Comparison of ENCODE assay signal across 1 cellular context in the genomic region with DNA sequence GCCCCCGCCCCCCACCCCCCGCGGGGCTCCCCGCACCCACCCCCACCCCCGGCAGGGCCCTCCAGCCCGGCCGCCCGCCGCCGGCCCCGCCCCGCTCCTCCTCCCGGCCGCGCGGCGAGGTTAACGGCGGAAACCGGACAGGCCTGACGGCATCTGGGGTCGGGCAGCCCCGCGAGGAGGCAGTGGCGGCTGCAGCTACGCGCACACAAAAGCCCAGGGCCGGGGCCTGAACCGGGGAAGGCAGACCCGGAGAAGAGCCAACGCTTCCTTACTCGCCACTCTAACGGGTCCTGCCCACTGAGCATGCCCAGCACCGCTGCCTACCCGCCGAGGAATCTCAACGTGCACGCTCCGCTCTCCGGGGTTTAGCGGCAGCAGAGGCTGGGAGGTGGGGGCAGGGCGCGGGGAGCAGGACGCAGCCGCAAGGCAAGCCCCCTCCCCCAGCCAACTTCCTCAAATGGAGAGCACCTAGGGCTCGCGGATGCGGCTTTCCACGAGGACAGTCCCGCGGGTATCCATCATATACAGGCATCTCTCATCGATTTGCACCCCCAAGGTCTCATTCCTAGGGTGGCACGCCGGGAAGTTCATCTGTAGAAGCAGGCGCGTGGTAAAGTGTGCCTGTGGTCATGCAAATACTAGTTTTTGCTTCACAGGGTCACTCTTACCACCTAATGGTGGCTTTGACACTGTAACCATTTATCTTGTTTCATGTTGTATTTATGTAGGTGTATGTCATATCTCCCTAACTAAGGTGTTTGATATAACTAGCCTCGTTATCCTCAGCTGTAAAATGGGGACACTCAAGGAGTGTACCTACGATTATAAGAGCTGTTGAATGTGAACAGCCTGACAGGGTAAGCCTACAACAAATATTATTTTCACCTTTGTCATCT.
TF ChIP-seq lines count a peak whose summit lies in the region.

A gene (minus strand): TSS at position 339 of the 896 bp plus-strand sequence. CDS start 761 bp downstream, outside the sequence.

TF ChIP-seq in HepG2, 621 proteins besides CTCF, POLR2A, EP300 and RAD21 (continued from another document and continues in another):
- TF ChIP-seq, protein P1, sequence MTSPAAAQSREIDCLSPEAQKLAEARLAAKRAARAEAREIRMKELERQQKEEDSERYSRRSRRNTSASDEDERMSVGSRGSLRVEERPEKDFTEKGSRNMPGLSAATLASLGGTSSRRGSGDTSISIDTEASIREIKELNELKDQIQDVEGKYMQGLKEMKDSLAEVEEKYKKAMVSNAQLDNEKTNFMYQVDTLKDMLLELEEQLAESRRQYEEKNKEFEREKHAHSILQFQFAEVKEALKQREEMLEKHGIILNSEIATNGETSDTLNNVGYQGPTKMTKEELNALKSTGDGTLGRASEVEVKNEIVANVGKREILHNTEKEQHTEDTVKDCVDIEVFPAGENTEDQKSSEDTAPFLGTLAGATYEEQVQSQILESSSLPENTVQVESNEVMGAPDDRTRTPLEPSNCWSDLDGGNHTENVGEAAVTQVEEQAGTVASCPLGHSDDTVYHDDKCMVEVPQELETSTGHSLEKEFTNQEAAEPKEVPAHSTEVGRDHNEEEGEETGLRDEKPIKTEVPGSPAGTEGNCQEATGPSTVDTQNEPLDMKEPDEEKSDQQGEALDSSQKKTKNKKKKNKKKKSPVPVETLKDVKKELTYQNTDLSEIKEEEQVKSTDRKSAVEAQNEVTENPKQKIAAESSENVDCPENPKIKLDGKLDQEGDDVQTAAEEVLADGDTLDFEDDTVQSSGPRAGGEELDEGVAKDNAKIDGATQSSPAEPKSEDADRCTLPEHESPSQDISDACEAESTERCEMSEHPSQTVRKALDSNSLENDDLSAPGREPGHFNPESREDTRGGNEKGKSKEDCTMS (CRISPR knock-in tag; conservative IDR thresholded peaks at IDR 0.05) = no peak; the same call in 1 of the 2 replicates
- TF ChIP-seq, protein P2, sequence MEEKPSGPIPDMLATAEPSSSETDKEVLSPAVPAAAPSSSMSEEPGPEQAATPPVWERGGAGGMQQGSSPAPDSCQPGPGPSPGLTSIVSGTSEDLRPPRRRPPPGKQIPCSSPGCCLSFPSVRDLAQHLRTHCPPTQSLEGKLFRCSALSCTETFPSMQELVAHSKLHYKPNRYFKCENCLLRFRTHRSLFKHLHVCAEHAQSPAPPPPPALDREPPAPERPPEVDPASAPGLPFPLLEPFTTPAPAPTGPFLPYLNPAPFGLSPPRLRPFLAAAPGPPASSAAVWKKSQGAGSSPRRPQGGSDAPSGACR (CRISPR knock-in tag; IDR thresholded peaks at IDR 0.05) = peak; percentile 97
- TF ChIP-seq ARNT2 (CRISPR knock-in tag; IDR thresholded peaks at IDR 0.05; ENCODE audit: low read depth) = peak; percentile 96
- peak; percentile 90; the same call in 1 of the 2 replicates for TF ChIP-seq ZFP36L1 (CRISPR knock-in tag; IDR thresholded peaks at IDR 0.05)
- TF ChIP-seq, protein P3, sequence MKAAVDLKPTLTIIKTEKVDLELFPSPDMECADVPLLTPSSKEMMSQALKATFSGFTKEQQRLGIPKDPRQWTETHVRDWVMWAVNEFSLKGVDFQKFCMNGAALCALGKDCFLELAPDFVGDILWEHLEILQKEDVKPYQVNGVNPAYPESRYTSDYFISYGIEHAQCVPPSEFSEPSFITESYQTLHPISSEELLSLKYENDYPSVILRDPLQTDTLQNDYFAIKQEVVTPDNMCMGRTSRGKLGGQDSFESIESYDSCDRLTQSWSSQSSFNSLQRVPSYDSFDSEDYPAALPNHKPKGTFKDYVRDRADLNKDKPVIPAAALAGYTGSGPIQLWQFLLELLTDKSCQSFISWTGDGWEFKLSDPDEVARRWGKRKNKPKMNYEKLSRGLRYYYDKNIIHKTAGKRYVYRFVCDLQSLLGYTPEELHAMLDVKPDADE (CRISPR knock-in tag; IDR thresholded peaks at IDR 0.05) = 0 out of 2 replicates have a peak, but pooled peaks have one; percentile 79
- peak; percentile 88 for TF ChIP-seq MEF2D (CRISPR knock-in tag; IDR thresholded peaks at IDR 0.05)
- TF ChIP-seq ARID2 (CRISPR knock-in tag; IDR thresholded peaks at IDR 0.05; ENCODE audit: borderline replicate concordance) = peak; percentile 90
- TF ChIP-seq ZNF598 (CRISPR knock-in tag; IDR thresholded peaks at IDR 0.05; ENCODE audit: borderline replicate concordance) = peak; percentile 95
- peak; percentile 63; the same call in 1 of the 2 replicates for TF ChIP-seq ZNF530 (CRISPR knock-in tag; IDR thresholded peaks at IDR 0.05; ENCODE audit: low read depth)
- TF ChIP-seq KDM5B (CRISPR knock-in tag; IDR thresholded peaks at IDR 0.05; ENCODE audit: borderline replicate concordance) = peak; percentile 94
- TF ChIP-seq ZNF296 (CRISPR knock-in tag; conservative IDR thresholded peaks at IDR 0.05) = peak; percentile 84; the same call in 1 of the 2 replicates
- TF ChIP-seq ZSCAN29 (CRISPR knock-in tag; conservative IDR thresholded peaks at IDR 0.05) = peak; percentile 92
- TF ChIP-seq, protein P4, sequence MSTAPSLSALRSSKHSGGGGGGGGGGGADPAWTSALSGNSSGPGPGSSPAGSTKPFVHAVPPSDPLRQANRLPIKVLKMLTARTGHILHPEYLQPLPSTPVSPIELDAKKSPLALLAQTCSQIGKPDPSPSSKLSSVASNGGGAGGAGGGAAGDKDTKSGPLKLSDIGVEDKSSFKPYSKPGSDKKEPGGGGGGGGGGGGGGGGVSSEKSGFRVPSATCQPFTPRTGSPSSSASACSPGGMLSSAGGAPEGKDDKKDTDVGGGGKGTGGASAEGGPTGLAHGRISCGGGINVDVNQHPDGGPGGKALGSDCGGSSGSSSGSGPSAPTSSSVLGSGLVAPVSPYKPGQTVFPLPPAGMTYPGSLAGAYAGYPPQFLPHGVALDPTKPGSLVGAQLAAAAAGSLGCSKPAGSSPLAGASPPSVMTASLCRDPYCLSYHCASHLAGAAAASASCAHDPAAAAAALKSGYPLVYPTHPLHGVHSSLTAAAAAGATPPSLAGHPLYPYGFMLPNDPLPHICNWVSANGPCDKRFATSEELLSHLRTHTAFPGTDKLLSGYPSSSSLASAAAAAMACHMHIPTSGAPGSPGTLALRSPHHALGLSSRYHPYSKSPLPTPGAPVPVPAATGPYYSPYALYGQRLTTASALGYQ (CRISPR knock-in tag; IDR thresholded peaks at IDR 0.05) = peak; percentile 75; the same call in 1 of the 2 replicates
- TF ChIP-seq, protein P5, sequence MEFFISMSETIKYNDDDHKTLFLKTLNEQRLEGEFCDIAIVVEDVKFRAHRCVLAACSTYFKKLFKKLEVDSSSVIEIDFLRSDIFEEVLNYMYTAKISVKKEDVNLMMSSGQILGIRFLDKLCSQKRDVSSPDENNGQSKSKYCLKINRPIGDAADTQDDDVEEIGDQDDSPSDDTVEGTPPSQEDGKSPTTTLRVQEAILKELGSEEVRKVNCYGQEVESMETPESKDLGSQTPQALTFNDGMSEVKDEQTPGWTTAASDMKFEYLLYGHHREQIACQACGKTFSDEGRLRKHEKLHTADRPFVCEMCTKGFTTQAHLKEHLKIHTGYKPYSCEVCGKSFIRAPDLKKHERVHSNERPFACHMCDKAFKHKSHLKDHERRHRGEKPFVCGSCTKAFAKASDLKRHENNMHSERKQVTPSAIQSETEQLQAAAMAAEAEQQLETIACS (CRISPR knock-in tag; IDR thresholded peaks at IDR 0.05) = peak; percentile 73
- TF ChIP-seq SMAD9 (CRISPR knock-in tag; IDR thresholded peaks at IDR 0.05) = 0 out of 2 replicates have a peak, but pooled peaks have one; percentile 23
- TF ChIP-seq ZNF496 (CRISPR knock-in tag; IDR thresholded peaks at IDR 0.05; ENCODE audit: insufficient replicate concordance) = no peak
- no peak; the same call in 1 of the 2 replicates for TF ChIP-seq ZSCAN22 (CRISPR knock-in tag; IDR thresholded peaks at IDR 0.05)
- TF ChIP-seq CBX2 (IDR thresholded peaks at IDR 0.05; ENCODE audit: low read depth, low read length) = no peak
- no peak for TF ChIP-seq CBX2 (CRISPR knock-in tag; IDR thresholded peaks at IDR 0.05; ENCODE audit: low read depth)
- TF ChIP-seq CAMTA2 (CRISPR knock-in tag; IDR thresholded peaks at IDR 0.05; ENCODE audit: borderline replicate concordance) = peak; percentile 94
- TF ChIP-seq, protein P6, sequence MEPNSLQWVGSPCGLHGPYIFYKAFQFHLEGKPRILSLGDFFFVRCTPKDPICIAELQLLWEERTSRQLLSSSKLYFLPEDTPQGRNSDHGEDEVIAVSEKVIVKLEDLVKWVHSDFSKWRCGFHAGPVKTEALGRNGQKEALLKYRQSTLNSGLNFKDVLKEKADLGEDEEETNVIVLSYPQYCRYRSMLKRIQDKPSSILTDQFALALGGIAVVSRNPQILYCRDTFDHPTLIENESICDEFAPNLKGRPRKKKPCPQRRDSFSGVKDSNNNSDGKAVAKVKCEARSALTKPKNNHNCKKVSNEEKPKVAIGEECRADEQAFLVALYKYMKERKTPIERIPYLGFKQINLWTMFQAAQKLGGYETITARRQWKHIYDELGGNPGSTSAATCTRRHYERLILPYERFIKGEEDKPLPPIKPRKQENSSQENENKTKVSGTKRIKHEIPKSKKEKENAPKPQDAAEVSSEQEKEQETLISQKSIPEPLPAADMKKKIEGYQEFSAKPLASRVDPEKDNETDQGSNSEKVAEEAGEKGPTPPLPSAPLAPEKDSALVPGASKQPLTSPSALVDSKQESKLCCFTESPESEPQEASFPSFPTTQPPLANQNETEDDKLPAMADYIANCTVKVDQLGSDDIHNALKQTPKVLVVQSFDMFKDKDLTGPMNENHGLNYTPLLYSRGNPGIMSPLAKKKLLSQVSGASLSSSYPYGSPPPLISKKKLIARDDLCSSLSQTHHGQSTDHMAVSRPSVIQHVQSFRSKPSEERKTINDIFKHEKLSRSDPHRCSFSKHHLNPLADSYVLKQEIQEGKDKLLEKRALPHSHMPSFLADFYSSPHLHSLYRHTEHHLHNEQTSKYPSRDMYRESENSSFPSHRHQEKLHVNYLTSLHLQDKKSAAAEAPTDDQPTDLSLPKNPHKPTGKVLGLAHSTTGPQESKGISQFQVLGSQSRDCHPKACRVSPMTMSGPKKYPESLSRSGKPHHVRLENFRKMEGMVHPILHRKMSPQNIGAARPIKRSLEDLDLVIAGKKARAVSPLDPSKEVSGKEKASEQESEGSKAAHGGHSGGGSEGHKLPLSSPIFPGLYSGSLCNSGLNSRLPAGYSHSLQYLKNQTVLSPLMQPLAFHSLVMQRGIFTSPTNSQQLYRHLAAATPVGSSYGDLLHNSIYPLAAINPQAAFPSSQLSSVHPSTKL (CRISPR knock-in tag; IDR thresholded peaks at IDR 0.05) = peak; percentile 91
- TF ChIP-seq, protein P7, sequence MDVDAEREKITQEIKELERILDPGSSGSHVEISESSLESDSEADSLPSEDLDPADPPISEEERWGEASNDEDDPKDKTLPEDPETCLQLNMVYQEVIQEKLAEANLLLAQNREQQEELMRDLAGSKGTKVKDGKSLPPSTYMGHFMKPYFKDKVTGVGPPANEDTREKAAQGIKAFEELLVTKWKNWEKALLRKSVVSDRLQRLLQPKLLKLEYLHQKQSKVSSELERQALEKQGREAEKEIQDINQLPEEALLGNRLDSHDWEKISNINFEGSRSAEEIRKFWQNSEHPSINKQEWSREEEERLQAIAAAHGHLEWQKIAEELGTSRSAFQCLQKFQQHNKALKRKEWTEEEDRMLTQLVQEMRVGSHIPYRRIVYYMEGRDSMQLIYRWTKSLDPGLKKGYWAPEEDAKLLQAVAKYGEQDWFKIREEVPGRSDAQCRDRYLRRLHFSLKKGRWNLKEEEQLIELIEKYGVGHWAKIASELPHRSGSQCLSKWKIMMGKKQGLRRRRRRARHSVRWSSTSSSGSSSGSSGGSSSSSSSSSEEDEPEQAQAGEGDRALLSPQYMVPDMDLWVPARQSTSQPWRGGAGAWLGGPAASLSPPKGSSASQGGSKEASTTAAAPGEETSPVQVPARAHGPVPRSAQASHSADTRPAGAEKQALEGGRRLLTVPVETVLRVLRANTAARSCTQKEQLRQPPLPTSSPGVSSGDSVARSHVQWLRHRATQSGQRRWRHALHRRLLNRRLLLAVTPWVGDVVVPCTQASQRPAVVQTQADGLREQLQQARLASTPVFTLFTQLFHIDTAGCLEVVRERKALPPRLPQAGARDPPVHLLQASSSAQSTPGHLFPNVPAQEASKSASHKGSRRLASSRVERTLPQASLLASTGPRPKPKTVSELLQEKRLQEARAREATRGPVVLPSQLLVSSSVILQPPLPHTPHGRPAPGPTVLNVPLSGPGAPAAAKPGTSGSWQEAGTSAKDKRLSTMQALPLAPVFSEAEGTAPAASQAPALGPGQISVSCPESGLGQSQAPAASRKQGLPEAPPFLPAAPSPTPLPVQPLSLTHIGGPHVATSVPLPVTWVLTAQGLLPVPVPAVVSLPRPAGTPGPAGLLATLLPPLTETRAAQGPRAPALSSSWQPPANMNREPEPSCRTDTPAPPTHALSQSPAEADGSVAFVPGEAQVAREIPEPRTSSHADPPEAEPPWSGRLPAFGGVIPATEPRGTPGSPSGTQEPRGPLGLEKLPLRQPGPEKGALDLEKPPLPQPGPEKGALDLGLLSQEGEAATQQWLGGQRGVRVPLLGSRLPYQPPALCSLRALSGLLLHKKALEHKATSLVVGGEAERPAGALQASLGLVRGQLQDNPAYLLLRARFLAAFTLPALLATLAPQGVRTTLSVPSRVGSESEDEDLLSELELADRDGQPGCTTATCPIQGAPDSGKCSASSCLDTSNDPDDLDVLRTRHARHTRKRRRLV (CRISPR knock-in tag; IDR thresholded peaks at IDR 0.05) = peak; percentile 88; the same call in 1 of the 2 replicates
- no peak for TF ChIP-seq ZNF678 (CRISPR knock-in tag; IDR thresholded peaks at IDR 0.05)
- TF ChIP-seq ZNF550 (CRISPR knock-in tag; IDR thresholded peaks at IDR 0.05; ENCODE audit: borderline replicate concordance) = no peak
- no peak for TF ChIP-seq FOXK2 (IDR thresholded peaks at IDR 0.05)
- peak; percentile 0; the same call in 1 of the 2 replicates for TF ChIP-seq KAT2B (IDR thresholded peaks at IDR 0.05; ENCODE audit: borderline replicate concordance, low read depth, low read length)
- peak; percentile 93; the same call in 1 of the 2 replicates for TF ChIP-seq ZNF615 (CRISPR knock-in tag; IDR thresholded peaks at IDR 0.05; ENCODE audit: borderline replicate concordance)
- TF ChIP-seq ZNF569 (CRISPR knock-in tag; IDR thresholded peaks at IDR 0.05; ENCODE audit: borderline replicate concordance) = no peak
- peak; percentile 94 for TF ChIP-seq ZNF138 (CRISPR knock-in tag; IDR thresholded peaks at IDR 0.05; ENCODE audit: low read depth)
- peak; percentile 80; the same call in 1 of the 2 replicates for TF ChIP-seq HOXA9 (CRISPR knock-in tag; IDR thresholded peaks at IDR 0.05; ENCODE audit: borderline replicate concordance)
- TF ChIP-seq, protein P8, sequence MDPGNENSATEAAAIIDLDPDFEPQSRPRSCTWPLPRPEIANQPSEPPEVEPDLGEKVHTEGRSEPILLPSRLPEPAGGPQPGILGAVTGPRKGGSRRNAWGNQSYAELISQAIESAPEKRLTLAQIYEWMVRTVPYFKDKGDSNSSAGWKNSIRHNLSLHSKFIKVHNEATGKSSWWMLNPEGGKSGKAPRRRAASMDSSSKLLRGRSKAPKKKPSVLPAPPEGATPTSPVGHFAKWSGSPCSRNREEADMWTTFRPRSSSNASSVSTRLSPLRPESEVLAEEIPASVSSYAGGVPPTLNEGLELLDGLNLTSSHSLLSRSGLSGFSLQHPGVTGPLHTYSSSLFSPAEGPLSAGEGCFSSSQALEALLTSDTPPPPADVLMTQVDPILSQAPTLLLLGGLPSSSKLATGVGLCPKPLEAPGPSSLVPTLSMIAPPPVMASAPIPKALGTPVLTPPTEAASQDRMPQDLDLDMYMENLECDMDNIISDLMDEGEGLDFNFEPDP (CRISPR knock-in tag; conservative IDR thresholded peaks at IDR 0.05) = peak; percentile 100
- peak; percentile 31; the same call in 1 of the 2 replicates for TF ChIP-seq ZNF24 (IDR thresholded peaks at IDR 0.05)
